In the genomic region with DNA sequence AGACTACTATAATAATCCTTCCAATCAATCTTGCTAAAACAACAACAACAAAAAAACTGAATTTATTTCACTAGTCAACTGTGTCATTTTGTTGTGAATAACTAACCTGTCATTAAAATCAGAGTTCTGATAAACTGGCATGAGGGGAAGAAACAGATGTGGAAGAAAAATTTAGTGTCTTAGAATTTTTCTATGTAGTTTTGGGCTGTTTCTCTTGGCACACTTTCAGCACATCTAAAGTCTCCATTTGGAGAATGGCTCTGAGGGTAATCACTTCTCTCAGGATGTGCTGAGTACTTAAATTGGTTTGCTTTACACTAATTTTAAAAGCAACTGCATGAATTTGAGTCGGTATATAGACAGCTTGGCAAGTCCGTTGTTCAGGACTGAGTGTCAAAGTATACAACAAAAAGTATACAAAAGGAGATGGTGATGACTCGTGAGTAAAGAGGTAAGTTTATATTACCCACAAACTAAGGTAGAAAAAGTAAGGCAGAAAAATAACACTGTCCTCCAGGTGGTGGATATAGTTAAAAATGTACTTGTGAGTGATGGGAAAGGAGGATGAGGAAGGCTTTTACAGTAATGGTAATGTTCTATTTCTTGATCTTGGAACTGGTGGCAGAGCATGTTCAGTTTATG, we compare ENCODE assay signal across 21 cellular contexts.
"Had no signal": no experiment of that assay in that cellular context is flagged by ENCODE, and none has a peak within 500 bp of the region (broad histone marks: within the 10 kb centered on the region; RNA-seq: fewer than 3 reads in every experiment).

No MANE protein-coding gene starts in this region.

- H3K27me3 Mint-ChIP-seq: naive thymus-derived CD8-positive, alpha-beta T cell; T-cell; type B pancreatic cell had no signal

- H3K27me3 ChIP-seq: adrenal gland, hepatocyte, spleen, vagina had no signal

- H3K4me2 ChIP-seq: hepatocyte had no signal

- H3K27ac Mint-ChIP-seq: mesothelial cell of epicardium, T-cell had no signal

- ATAC-seq: naive thymus-derived CD8-positive, alpha-beta T cell; SK-N-SH treated with all-trans-retinoic acid at 6 μM for 48 hours; T-cell had no signal

- H3K9me3 ChIP-seq: adrenal gland, left ventricle myocardium inferior, prostate gland, spleen, thoracic aorta, vagina had no signal

- H2AFZ ChIP-seq: hepatocyte had no signal

- H3K4me3 ChIP-seq: adrenal gland, hepatocyte, left ventricle myocardium inferior, prostate gland, spleen, thoracic aorta, vagina had no signal

- H3K36me3 Mint-ChIP-seq: mesothelial cell of epicardium, type B pancreatic cell had no signal

- H3K9me3 Mint-ChIP-seq: mesothelial cell of epicardium; naive thymus-derived CD8-positive, alpha-beta T cell; T-cell; type B pancreatic cell had no signal

- H3K4me3 Mint-ChIP-seq: mesothelial cell of epicardium; naive thymus-derived CD8-positive, alpha-beta T cell; T-cell had no signal

- H3K36me3 ChIP-seq: prostate gland, WERI-Rb-1 had no signal

- H3K27ac ChIP-seq: adrenal gland, left ventricle myocardium inferior, prostate gland, spleen, thoracic aorta, vagina, WERI-Rb-1 had no signal

- H3K4me1 ChIP-seq: prostate gland, spleen, vagina had no signal

- DNase-seq: activated CD4-positive, alpha-beta T cell treated with anti-CD3 and anti-CD28 coated beads, Interleukin-2, amount 50 U/mL, for 48 hours; activated CD4-positive, CD25-positive, alpha-beta regulatory T cell treated with anti-CD3 and anti-CD28 coated beads, Interleukin-2, amount 50 U/mL, for 72 hours; activated effector memory CD4-positive, alpha-beta T cell treated with anti-CD3 and anti-CD28 coated beads, Interleukin-2, amount 50 U/mL, for 16 hours; activated naive CD4-positive, alpha-beta T cell treated with anti-CD3 and anti-CD28 coated beads, Interleukin-2, amount 50 U/mL, for 16 hours; adrenal gland; cortex of kidney; foreskin melanocyte; left ventricle myocardium inferior; naive thymus-derived CD8-positive, alpha-beta T cell; spleen; stimulated activated CD4-positive, alpha-beta T cell treated with anti-CD3 and anti-CD28 coated beads, Interleukin-4, amount 100 ng/mL, for 1 hour; stimulated activated naive CD4-positive, alpha-beta T cell treated with Interleukin-2 at 50 U/mL for 16 hours; T-cell had no signal
